Comparison of ENCODE assay signal across 9 cellular contexts in the genomic region with DNA sequence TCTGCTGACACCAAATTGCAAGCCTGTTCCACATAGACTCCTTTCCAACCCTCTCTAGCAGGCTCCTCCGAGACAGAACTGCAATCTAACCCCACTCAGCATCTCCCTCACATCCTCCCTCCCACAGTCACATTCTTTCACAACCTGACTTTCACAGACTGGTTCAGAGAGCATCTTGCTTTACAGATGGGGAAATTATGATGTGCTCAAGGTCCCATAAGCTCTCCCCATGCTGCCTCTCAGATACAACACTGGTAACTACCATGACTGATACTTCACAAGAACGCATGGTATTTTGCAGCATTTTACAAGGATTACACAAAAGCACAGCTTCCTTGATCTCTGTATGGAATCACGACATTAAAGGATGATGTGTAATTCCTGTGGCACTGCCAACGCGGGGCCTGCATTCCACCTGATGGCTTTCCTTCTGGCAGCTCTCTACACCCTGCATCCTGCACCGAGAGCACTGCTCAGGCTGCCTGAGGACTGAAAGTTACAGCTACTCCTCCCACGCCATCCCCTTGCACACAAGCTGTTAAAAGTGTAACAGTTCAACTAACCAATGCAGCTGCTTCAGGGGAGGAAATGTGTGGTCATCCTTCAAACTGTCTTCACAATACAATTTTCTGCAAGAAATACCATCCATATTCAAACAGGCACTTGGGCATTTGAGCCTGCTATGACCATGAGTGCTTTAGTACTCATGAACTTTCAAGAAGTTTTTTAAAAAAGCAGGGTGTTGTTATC. TPM values are rescaled to one million over a fixed set of nuclear protein-coding genes. Genes with fewer than 3 reads are reported as not detected.
A peak's percentile ranks its signal among the peaks of the same experiment; 100 is the strongest.
DNase-seq lines count a peak whose midpoint lies in the region; ATAC-seq, FAIRE-seq and TF ChIP-seq lines count a peak whose summit lies in the region.
"Had no signal": no experiment of that assay in that cellular context is flagged by ENCODE, and none has a peak within 500 bp of the region (broad histone marks: within the 10 kb centered on the region; RNA-seq: fewer than 3 reads in every experiment).

No MANE protein-coding gene starts in this region.

- TF ChIP-seq POLR2A in H54 (IDR thresholded peaks at IDR 0.05; ENCODE audit: low read depth, low read length): no peak

- DNase-seq in GM04503 (ENCODE audit: low read depth) (peak; percentile 97), M059J (ENCODE audit: low read depth) (peak; percentile 78), myocyte (ENCODE audit: low read depth) (peak; percentile 76), DMS53 treated with DMSO at 0.1 percent for 48 hours (lab: John Stamatoyannopoulos, UW; ENCODE audit: unreplicated experiment) (no peak), NCI-H2196 treated with DMSO at 0.1 percent for 48 hours (lab: John Stamatoyannopoulos, UW; ENCODE audit: unreplicated experiment) (no peak), H54 (ENCODE audit: insufficient read length, low spot score) (no peak)
- DNase-seq in activated naive CD4-positive, alpha-beta T cell treated with anti-CD3 and anti-CD28 coated beads, Interleukin-2, amount 50 U/mL, for 72 hours (ENCODE audit: low spot score in 2 of 2): peak in 1 of 2 donors; percentile 66

- FAIRE-seq in H54 (lab: Jason Lieb, UNC): no peak

- peak overlapping the region; percentile 72 to 91 for H3K27ac Mint-ChIP-seq in activated naive CD4-positive, alpha-beta T cell treated with anti-CD3 and anti-CD28 coated beads, Interleukin-2, amount 50 U/mL, for 72 hours
- H3K27ac Mint-ChIP-seq: memory B cell had no signal

- peak; percentile 70 for ATAC-seq in GM21576 (IDR thresholded peaks at IDR 0.05; ENCODE audit: unreplicated experiment)
- ATAC-seq in activated naive CD4-positive, alpha-beta T cell treated with anti-CD3 and anti-CD28 coated beads, Interleukin-2, amount 50 U/mL, for 72 hours: peak; percentile 68 to 69

- peaks cover 4 to 43% of the 10 kb centered on the region in 2 donors for H3K36me3 Mint-ChIP-seq in activated naive CD4-positive, alpha-beta T cell treated with anti-CD3 and anti-CD28 coated beads, Interleukin-2, amount 50 U/mL, for 72 hours

- H3K9me3 Mint-ChIP-seq in activated naive CD4-positive, alpha-beta T cell treated with anti-CD3 and anti-CD28 coated beads, Interleukin-2, amount 50 U/mL, for 72 hours: no peaks in the 10 kb centered on the region
- H3K9me3 Mint-ChIP-seq: memory B cell had no signal

RNA-seq across cellular contexts. Expression of a gene that starts 27.6 kb away (rescaled TPM):
- total RNA-seq in M059J (2014; rRNA removed; shearing (Covaris generic)): 14.6 and 18.7 TPM in 2 replicates
- 10 to 100 TPM; 55.9 to 82.2 TPM for total RNA-seq in activated naive CD4-positive, alpha-beta T cell treated with anti-CD3 and anti-CD28 coated beads, Interleukin-2, amount 50 U/mL, for 72 hours
- total RNA-seq in myocyte: 24.4 and 41.3 TPM in 2 replicates
- polyA plus RNA-seq in myocyte (2012): 61.3 TPM

RNA-seq across cellular contexts. Expression of a gene that starts 42.5 kb away (rescaled TPM):
- not detected in 2 replicates for total RNA-seq in M059J (2014; rRNA removed; shearing (Covaris generic))
- not detected for total RNA-seq in activated naive CD4-positive, alpha-beta T cell treated with anti-CD3 and anti-CD28 coated beads, Interleukin-2, amount 50 U/mL, for 72 hours
- total RNA-seq in myocyte: 0.16 and 0.31 TPM in 2 replicates
- polyA plus RNA-seq in myocyte (2012): 0.24 TPM

Comparison
In these comparisons a context has a peak if more than half of its experiments do, and no peak if none do; other contexts are left out.
1. DNase-seq: peak in GM04503 (single experiment), M059J (single experiment) and myocyte (single experiment); none in DMS53 treated with DMSO at 0.1 percent for 48 hours (single experiment), NCI-H2196 treated with DMSO at 0.1 percent for 48 hours (single experiment) and H54 (single experiment).